In the genomic region with DNA sequence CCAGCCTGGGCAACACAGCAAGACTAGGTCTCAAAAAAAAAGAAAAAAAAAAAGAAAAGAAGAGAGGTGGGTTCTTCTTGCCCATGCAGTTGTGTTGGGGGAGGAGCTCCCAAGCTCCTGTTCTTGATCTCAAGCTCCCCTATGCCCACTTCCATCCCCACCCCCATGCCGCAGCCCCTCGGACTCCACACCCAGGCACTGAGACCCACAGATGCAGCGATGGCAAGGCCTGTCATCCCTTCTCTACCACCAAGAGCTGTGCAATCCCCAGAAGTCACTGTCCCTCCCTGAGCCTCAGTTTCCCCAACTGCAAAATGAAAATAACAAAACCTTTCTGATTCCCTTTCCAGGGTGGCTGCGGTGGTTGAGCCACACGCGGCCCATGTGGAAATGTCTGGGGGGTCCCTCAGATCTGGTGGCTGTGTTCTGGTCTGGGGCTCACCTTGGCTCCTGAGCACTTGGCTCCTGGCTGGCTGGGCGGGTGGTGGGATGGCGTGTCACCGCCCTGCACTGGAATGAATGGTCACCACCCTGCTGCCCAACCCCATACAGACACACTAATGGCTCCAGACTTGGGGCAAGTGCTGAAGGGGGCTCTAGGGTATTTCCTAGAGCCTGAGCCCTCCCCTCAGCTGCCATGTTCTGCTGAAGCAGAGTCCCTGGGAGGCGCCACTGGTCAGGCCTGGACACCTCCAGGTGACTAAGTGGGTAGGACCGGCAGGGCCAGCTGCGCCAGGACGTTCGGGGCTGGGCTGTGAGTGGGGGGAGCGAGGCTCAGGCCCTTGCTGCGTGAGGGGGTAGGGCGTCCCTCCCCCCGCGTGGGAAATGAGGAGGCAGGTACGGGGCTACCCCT, we compare ENCODE assay signal across 8 cellular contexts. TPM values are rescaled to one million over a fixed set of nuclear protein-coding genes. Genes with fewer than 3 reads are reported as not detected.
DNase-seq lines count a peak whose midpoint lies in the region; ATAC-seq and TF ChIP-seq lines count a peak whose summit lies in the region.

No MANE protein-coding gene starts in this region.

- H3K36me3 Mint-ChIP-seq in activated naive CD4-positive, alpha-beta T cell treated with anti-CD3 and anti-CD28 coated beads, Interleukin-2, amount 50 U/mL, for 24 hours = no peaks in the 10 kb centered on the region
- H3K36me3 Mint-ChIP-seq in endodermal cell (ENCODE audit: low read depth) = no peaks in the 10 kb centered on the region

- no peaks in the 10 kb centered on the region for H3K4me1 Mint-ChIP-seq in activated naive CD4-positive, alpha-beta T cell treated with anti-CD3 and anti-CD28 coated beads, Interleukin-2, amount 50 U/mL, for 24 hours
- H3K4me1 Mint-ChIP-seq in endodermal cell = no peaks in the 10 kb centered on the region

- intact Hi-C loops in upper lobe of right lung (cut with DNase I) = no loop called here

- H3K9me3 ChIP-seq in endodermal cell (ENCODE audit: control insufficient read depth, low read length) (no peaks in the 10 kb centered on the region), mucosa of stomach (ENCODE audit: control insufficient read depth, low read length) (no peaks in the 10 kb centered on the region), upper lobe of right lung (no peaks in the 10 kb centered on the region), BE2C (no peaks in the 10 kb centered on the region)

- peaks cover 26% of the 10 kb centered on the region for H3K27me3 Mint-ChIP-seq in activated naive CD4-positive, alpha-beta T cell treated with anti-CD3 and anti-CD28 coated beads, Interleukin-2, amount 50 U/mL, for 24 hours
- H3K27me3 Mint-ChIP-seq in endodermal cell (ENCODE audit: insufficient read depth) = peaks cover 61% of the 10 kb centered on the region

- H3K27ac Mint-ChIP-seq in activated naive CD4-positive, alpha-beta T cell treated with anti-CD3 and anti-CD28 coated beads, Interleukin-2, amount 50 U/mL, for 24 hours = no peak overlapping the region
- no peak overlapping the region for H3K27ac Mint-ChIP-seq in endodermal cell

- 72 to 74% methylated on average over 11 to 20 of the region's 20 CpGs for WGBS in endodermal cell (ENCODE audit: insufficient coverage in 1 of 2, insufficient read length in 1 of 2), 2 experiments

- TF ChIP-seq CTCF in endodermal cell (conservative IDR thresholded peaks at IDR 0.05) = no peak
- no peak for TF ChIP-seq CTCF in upper lobe of right lung (IDR thresholded peaks at IDR 0.05)
- TF ChIP-seq CTCF in BE2C (IDR thresholded peaks at IDR 0.05; ENCODE audit: low read depth, low read length) = no peak

- no peak for DNase-seq in activated naive CD4-positive, alpha-beta T cell treated with anti-CD3 and anti-CD28 coated beads, Interleukin-2, amount 50 U/mL, for 16 hours
- DNase-seq in endodermal cell = peak; percentile 58
- peak; percentile 79 for DNase-seq in upper lobe of right lung
- no peak for DNase-seq in BE2C

- H3K27ac ChIP-seq in endodermal cell (ENCODE audit: low read depth, low read length) = no peak overlapping the region
- peak overlapping the region; percentile 75 for H3K27ac ChIP-seq in upper lobe of right lung

- H3K9me3 Mint-ChIP-seq in activated naive CD4-positive, alpha-beta T cell treated with anti-CD3 and anti-CD28 coated beads, Interleukin-2, amount 50 U/mL, for 24 hours = no peaks in the 10 kb centered on the region
- no peaks in the 10 kb centered on the region for H3K9me3 Mint-ChIP-seq in endodermal cell

- H3K4me3 Mint-ChIP-seq in activated naive CD4-positive, alpha-beta T cell treated with anti-CD3 and anti-CD28 coated beads, Interleukin-2, amount 50 U/mL, for 24 hours = peak overlapping the region; percentile 30
- H3K4me3 Mint-ChIP-seq in endodermal cell = no peak overlapping the region

- H3K9ac ChIP-seq in endodermal cell (ENCODE audit: extremely low read depth, low read length, poor library complexity, severe bottlenecking) = no peak overlapping the region
- H3K9ac ChIP-seq in mucosa of stomach (ENCODE audit: low read length) = peak overlapping the region; percentile 95

- H3K27me3 ChIP-seq in endodermal cell (ENCODE audit: control insufficient read depth, insufficient read depth, low read length, poor library complexity, severe bottlenecking) (peaks cover 61% of the 10 kb centered on the region), mucosa of stomach (ENCODE audit: control insufficient read depth, insufficient read depth, low read length) (peaks cover 40% of the 10 kb centered on the region), upper lobe of right lung (peaks cover 43% of the 10 kb centered on the region), BE2C (peaks cover 21% of the 10 kb centered on the region)

- H3K4me1 ChIP-seq in endodermal cell (ENCODE audit: control insufficient read depth, insufficient read depth, low read length) (no peaks in the 10 kb centered on the region), mucosa of stomach (ENCODE audit: control insufficient read depth, insufficient read depth, low read length) (peaks cover 51% of the 10 kb centered on the region), upper lobe of right lung (no peaks in the 10 kb centered on the region), BE2C (no peaks in the 10 kb centered on the region)

- H3K4me3 ChIP-seq in endodermal cell (ENCODE audit: low read length) (no peak overlapping the region), mucosa of stomach (ENCODE audit: low read length) (peak overlapping the region; percentile 41), upper lobe of right lung (peak overlapping the region; percentile 51), BE2C (ENCODE audit: low read depth, low read length) (no peak overlapping the region; the same call in 1 of the 2 replicates)

- H3K36me3 ChIP-seq in endodermal cell (ENCODE audit: control insufficient read depth, insufficient read depth, low read length) (no peaks in the 10 kb centered on the region), mucosa of stomach (ENCODE audit: control insufficient read depth, insufficient read depth, low read length) (no peaks in the 10 kb centered on the region), upper lobe of right lung (no peaks in the 10 kb centered on the region), BE2C (no peaks in the 10 kb centered on the region)

- peak; percentile 54 for ATAC-seq in upper lobe of right lung
- ATAC-seq in GM21723 (IDR thresholded peaks at IDR 0.05; ENCODE audit: unreplicated experiment) = no peak
- ATAC-seq in HG03039 (IDR thresholded peaks at IDR 0.05; ENCODE audit: unreplicated experiment) = no peak

RNA-seq across cellular contexts. Expression of a gene that starts 22.5 kb away (rescaled TPM):
- total RNA-seq in endodermal cell (10 to 100 TPM; 36.7 to 54.8 TPM), upper lobe of right lung (5.9 TPM)
- polyA plus RNA-seq in endodermal cell (2013, experiment 1 of 2) = 9.9 TPM
- 8.4 TPM for polyA plus RNA-seq in endodermal cell (2013, experiment 2 of 2)
- 87.1 TPM for polyA plus RNA-seq in BE2C (2012; ENCODE audit: insufficient read depth, insufficient read length, low read depth)

RNA-seq across cellular contexts. Expression of a gene that starts 30.4 kb away (rescaled TPM):
- total RNA-seq in endodermal cell (1 to 10 TPM in 1 of 2 donors, under 1 TPM in 1; 0.71 to 1.4 TPM), upper lobe of right lung (5.3 TPM)
- 0.32 TPM for polyA plus RNA-seq in endodermal cell (2013, experiment 1 of 2)
- polyA plus RNA-seq in endodermal cell (2013, experiment 2 of 2) = 0.33 TPM
- polyA plus RNA-seq in BE2C (2012; ENCODE audit: insufficient read depth, insufficient read length, low read depth) = not detected

Comparison
In these comparisons a context has a peak if more than half of its experiments do, and no peak if none do; other contexts are left out.
1. DNase-seq: peak in endodermal cell (single experiment) and upper lobe of right lung (single experiment); none in activated naive CD4-positive, alpha-beta T cell treated with anti-CD3 and anti-CD28 coated beads, Interleukin-2, amount 50 U/mL, for 16 hours (single experiment) and BE2C (single experiment).
2. H3K4me3 ChIP-seq: peak in mucosa of stomach (single experiment) and upper lobe of right lung (single experiment); none in endodermal cell (single experiment) and BE2C (single experiment).